1 cellular context compared by ENCODE assay signal in genomic region chr1:230145505-230145899, GRCh38.
TF ChIP-seq lines count a peak whose summit lies in the region.

No MANE protein-coding gene starts in this region.

TF ChIP-seq in K562, 482 proteins besides CTCF, POLR2A, EP300 and RAD21 (continued from another document):
- no peak for TF ChIP-seq RBBP5 (IDR thresholded peaks at IDR 0.05; ENCODE audit: borderline replicate concordance, insufficient read depth, low read length, poor library complexity, severe bottlenecking)
- TF ChIP-seq GTF2E2 (tag; IDR thresholded peaks at IDR 0.05), result no peak
- TF ChIP-seq RBM22 (IDR thresholded peaks at IDR 0.05; ENCODE audit: low read depth, low read length, poor library complexity, severe bottlenecking), result no peak
- no peak for TF ChIP-seq ZSCAN29 (IDR thresholded peaks at IDR 0.05)
- no peak for TF ChIP-seq MCM5 (IDR thresholded peaks at IDR 0.05; ENCODE audit: low read depth)
- no peak for TF ChIP-seq DPF2 (IDR thresholded peaks at IDR 0.05)
- no peak for TF ChIP-seq CREB1 (IDR thresholded peaks at IDR 0.05)
- peak; percentile 39; the same call in 1 of the 2 replicates for TF ChIP-seq CREB1 (CRISPR knock-in tag; IDR thresholded peaks at IDR 0.05)
- no peak for TF ChIP-seq RFX7 (CRISPR knock-in tag; IDR thresholded peaks at IDR 0.05)
- TF ChIP-seq FOXM1 (IDR thresholded peaks at IDR 0.05; ENCODE audit: low read depth), result no peak
- TF ChIP-seq FOXM1 (CRISPR knock-in tag; IDR thresholded peaks at IDR 0.05; ENCODE audit: low read depth), result no peak
- TF ChIP-seq ZBTB9 (CRISPR knock-in tag; IDR thresholded peaks at IDR 0.05), result 0 out of 2 replicates have a peak, but pooled peaks have one; percentile 41
- TF ChIP-seq NR2C1 (IDR thresholded peaks at IDR 0.05), result peak; percentile 4; the same call in 1 of the 2 replicates
- TF ChIP-seq NR2C1 (tag; IDR thresholded peaks at IDR 0.05), result no peak
- TF ChIP-seq HDAC1 (IDR thresholded peaks at IDR 0.05), result no peak
- TF ChIP-seq FOXO4 (CRISPR knock-in tag; IDR thresholded peaks at IDR 0.05), result no peak
- no peak for TF ChIP-seq PTRF (tag; IDR thresholded peaks at IDR 0.05)
- TF ChIP-seq NFATC3 (IDR thresholded peaks at IDR 0.05), result no peak
- peak; percentile 43; the same call in 1 of the 2 replicates for TF ChIP-seq ZFX (CRISPR knock-in tag; IDR thresholded peaks at IDR 0.05)
- TF ChIP-seq TARDBP (IDR thresholded peaks at IDR 0.05), result no peak
- no peak for TF ChIP-seq SMARCA4 (IDR thresholded peaks at IDR 0.05)
- peak; percentile 33; the same call in 1 of the 2 replicates for TF ChIP-seq RERE (CRISPR knock-in tag; IDR thresholded peaks at IDR 0.05; ENCODE audit: borderline replicate concordance)
- no peak for TF ChIP-seq ZNF444 (CRISPR knock-in tag; IDR thresholded peaks at IDR 0.05)
- TF ChIP-seq ZNF583 (CRISPR knock-in tag; IDR thresholded peaks at IDR 0.05), result peak; percentile 72; the same call in 1 of the 2 replicates
- no peak for TF ChIP-seq ETV1 (tag; conservative IDR thresholded peaks at IDR 0.05; ENCODE audit: low read depth)
- TF ChIP-seq NFIC (IDR thresholded peaks at IDR 0.05), result peak; percentile 99
- no peak for TF ChIP-seq ZNF239 (CRISPR knock-in tag; IDR thresholded peaks at IDR 0.05)
- no peak for TF ChIP-seq FOXJ2 (tag; IDR thresholded peaks at IDR 0.05)
- TF ChIP-seq SMAD1 (IDR thresholded peaks at IDR 0.05; ENCODE audit: low read depth, low read length, partially characterized antibody), result peak; percentile 51
- no peak for TF ChIP-seq RNF2 (IDR thresholded peaks at IDR 0.05)
- TF ChIP-seq PML (IDR thresholded peaks at IDR 0.05; ENCODE audit: low read length), result peak; percentile 14; the same call in 1 of the 2 replicates
- TF ChIP-seq AFF4 (CRISPR knock-in tag; IDR thresholded peaks at IDR 0.05), result 0 out of 2 replicates have a peak, but pooled peaks have one; percentile 76
- TF ChIP-seq ZNF175 (CRISPR knock-in tag; IDR thresholded peaks at IDR 0.05; ENCODE audit: low read depth), result peak; percentile 34; the same call in 1 of the 2 replicates
- TF ChIP-seq NR2C2 (CRISPR knock-in tag; IDR thresholded peaks at IDR 0.05), result no peak
- TF ChIP-seq NR2C2 (tag; IDR thresholded peaks at IDR 0.05), result no peak
- TF ChIP-seq MCM3 (IDR thresholded peaks at IDR 0.05), result no peak
- TF ChIP-seq ZC3H8 (IDR thresholded peaks at IDR 0.05), result no peak
